Comparison of ENCODE assay signal across 18 cellular contexts in genomic region chr2:160253440-160254296, GRCh38. TPM values are rescaled to one million over a fixed set of nuclear protein-coding genes. Genes with fewer than 3 reads are reported as not detected.
DNase-seq lines count a peak whose midpoint lies in the region; FAIRE-seq and TF ChIP-seq lines count a peak whose summit lies in the region.
"Had no signal": no experiment of that assay in that cellular context is flagged by ENCODE, and none has a peak within 500 bp of the region (broad histone marks: within the 10 kb centered on the region; RNA-seq: fewer than 3 reads in every experiment).

No MANE protein-coding gene starts in this region.

- no peak for TF ChIP-seq CTCF in Calu3 (IDR thresholded peaks at IDR 0.05; ENCODE audit: unreplicated experiment)
- no peak for TF ChIP-seq CTCF in osteoblast (IDR thresholded peaks at IDR 0.05; ENCODE audit: extremely low read depth, low read depth, low read length)
- TF ChIP-seq CTCF in A673 (conservative IDR thresholded peaks at IDR 0.05; ENCODE audit: low read depth, low read length) = no peak

- no peak overlapping the region for H2BK15ac ChIP-seq in neuronal stem cell (ENCODE audit: low read length)

- no peak overlapping the region for H3K18ac ChIP-seq in neuronal stem cell (ENCODE audit: low read length)

- H2BK120ac ChIP-seq in neuronal stem cell (ENCODE audit: low read depth, low read length) = no peak overlapping the region

- no peak overlapping the region for H3K4ac ChIP-seq in neuronal stem cell (ENCODE audit: low read length)

- H2AFZ ChIP-seq in osteoblast (ENCODE audit: low read length) (peak overlapping the region; percentile 4), neuronal stem cell (ENCODE audit: low read length) (no peak overlapping the region)
- H2AFZ ChIP-seq: parathyroid adenoma had no signal

- H4K8ac ChIP-seq in neuronal stem cell (ENCODE audit: low read depth, low read length) = no peak overlapping the region

- H3K14ac ChIP-seq in neuronal stem cell (ENCODE audit: low read length) = no peak overlapping the region

- peaks cover 72% of the 10 kb centered on the region for H3K4me1 Mint-ChIP-seq in Calu3 (ENCODE audit: low read depth, unreplicated experiment)

- H4K91ac ChIP-seq in neuronal stem cell (ENCODE audit: low read depth, low read length, poor library complexity) = no peak overlapping the region

- H3K27ac ChIP-seq in osteoblast (ENCODE audit: low read depth, low read length) (no peak overlapping the region), neuronal stem cell (replicated peaks; ENCODE audit: low read length) (no peak overlapping the region), A673 (ENCODE audit: low read depth, low read length, poor library complexity, severe bottlenecking) (no peak overlapping the region)
- H3K27ac ChIP-seq: parathyroid adenoma had no signal

- DNase-seq in Calu3 (peak; percentile 34), RCC 7860 (ENCODE audit: low spot score) (peak; percentile 88), fibroblast of the conjunctiva (ENCODE audit: low read depth) (peak; percentile 16), osteoblast (ENCODE audit: insufficient read length, low spot score, missing footprints) (no peak), neuronal stem cell (ENCODE audit: low spot score) (no peak), A673 (ENCODE audit: low spot score) (no peak)
- no peak for DNase-seq in activated CD4-positive, CD25-positive, alpha-beta regulatory T cell treated with anti-CD3 and anti-CD28 coated beads, Interleukin-2, amount 50 U/mL, for 72 hours
- DNase-seq in stimulated activated CD4-positive, alpha-beta T cell treated with anti-CD3 and anti-CD28 coated beads, Interleukin-12 subunit alpha, Interleukin-12 subunit beta, amount 100 ng/mL, for 4 hours = no peak
- DNase-seq: activated CD8-positive, alpha-beta memory T cell treated with anti-CD3 and anti-CD28 coated beads, Interleukin-2, amount 50 U/mL, for 4 hours; effector CD8-positive, alpha-beta T cell; GF-D8; NCI-H1105 treated with DMSO at 0.1 percent for 48 hours; NCI-H524; stimulated activated CD4-positive, alpha-beta T cell treated with anti-CD3 and anti-CD28 coated beads, Interleukin-4, amount 100 ng/mL, for 4 hours; stimulated activated naive CD4-positive, alpha-beta T cell treated with Interleukin-2 at 50 U/mL for 16 hours had no signal

- H3K27ac Mint-ChIP-seq in Calu3 (ENCODE audit: unreplicated experiment) = peak overlapping the region; percentile 80

- no peak overlapping the region for H3K4me3 ChIP-seq in osteoblast (ENCODE audit: insufficient read depth, low read length)
- H3K4me3 ChIP-seq in neuronal stem cell (ENCODE audit: low read length in 2 of 2) = no peak overlapping the region
- H3K4me3 ChIP-seq in A673 (ENCODE audit: low read depth, low read length, poor library complexity, severe bottlenecking) = no peak overlapping the region
- H3K4me3 ChIP-seq: lung had no signal

- H3K9me3 ChIP-seq in osteoblast (ENCODE audit: low read depth, low read length) (no peaks in the 10 kb centered on the region), neuronal stem cell (replicated peaks in 1 of 2; ENCODE audit: control insufficient read depth in 2 of 2, insufficient read depth in 1 of 2, low read depth in 1 of 2, low read length in 2 of 2) (no peaks in the 10 kb centered on the region), A673 (ENCODE audit: low read depth, low read length, poor library complexity, severe bottlenecking) (no peaks in the 10 kb centered on the region)

- no peak overlapping the region for H2BK12ac ChIP-seq in neuronal stem cell (ENCODE audit: low read length)

- H3K4me1 ChIP-seq in osteoblast (ENCODE audit: insufficient read depth, low read length) (peaks cover 33% of the 10 kb centered on the region), neuronal stem cell (ENCODE audit: control insufficient read depth in 2 of 2, insufficient read depth in 1 of 2, low read depth in 1 of 2, low read length in 2 of 2) (peaks cover 1 to 2% of the 10 kb centered on the region in 2 donors), A673 (ENCODE audit: insufficient read depth, low read length, poor library complexity, severe bottlenecking) (no peaks in the 10 kb centered on the region)
- H3K4me1 ChIP-seq: parathyroid adenoma had no signal

- H3K27me3 ChIP-seq in osteoblast (ENCODE audit: insufficient read depth, low read length) (no peaks in the 10 kb centered on the region), neuronal stem cell (ENCODE audit: control insufficient read depth in 3 of 3, insufficient read depth in 3 of 3, low read depth in 1 of 3, low read length in 3 of 3) (no peaks in the 10 kb centered on the region), A673 (replicated peaks; ENCODE audit: insufficient read depth, low read depth, low read length, poor library complexity) (no peaks in the 10 kb centered on the region)

- H3K36me3 Mint-ChIP-seq in Calu3 (ENCODE audit: insufficient read depth, unreplicated experiment) = peaks cover 13% of the 10 kb centered on the region
- H3K36me3 Mint-ChIP-seq: CD14-positive monocyte had no signal

- intact Hi-C loops in Calu3 (cut with micrococcal nuclease; ENCODE audit: unreplicated experiment) = loop anchor here (2.0 to 5.0 kb wide), 2 partner anchors 17 to 41 kb away; no protein-coding TSS in a partner anchor
- intact Hi-C loops in A673 (cut with micrococcal nuclease; ENCODE audit: unreplicated experiment) = no loop called here

- H3K79me1 ChIP-seq in neuronal stem cell (ENCODE audit: low read depth, low read length) = no peaks in the 10 kb centered on the region

- no peaks in the 10 kb centered on the region for H3K79me2 ChIP-seq in osteoblast (ENCODE audit: insufficient read depth, low read length)
- H3K79me2 ChIP-seq: parathyroid adenoma had no signal

- H4K20me1 ChIP-seq in osteoblast (ENCODE audit: insufficient read depth, low read length) = no peaks in the 10 kb centered on the region

- H3K23ac ChIP-seq in neuronal stem cell (ENCODE audit: low read depth, low read length, poor library complexity) = no peak overlapping the region

- FAIRE-seq in RCC 7860 (lab: Jason Lieb, UNC) = peak; percentile 99

- peak overlapping the region; percentile 65 for H3K4me3 Mint-ChIP-seq in Calu3 (ENCODE audit: low read depth, unreplicated experiment)
- H3K4me3 Mint-ChIP-seq: CD14-positive monocyte had no signal

- no peak overlapping the region for H3K9ac ChIP-seq in neuronal stem cell (ENCODE audit: low read depth, low read length, poor library complexity)
- H3K9ac ChIP-seq: parathyroid adenoma had no signal

- H2AK5ac ChIP-seq in neuronal stem cell (ENCODE audit: low read depth, low read length) = no peak overlapping the region

- POLR2A ChIA-PET in A673 (lab: Charles Lee; ENCODE audit: low non-redundant PET) = no interaction called here

- H3K9me3 Mint-ChIP-seq in Calu3 (ENCODE audit: low read depth, unreplicated experiment) = no peaks in the 10 kb centered on the region
- H3K9me3 Mint-ChIP-seq: CD14-positive monocyte had no signal

- CTCF ChIA-PET in Calu3 (lab: Charles Lee) (interaction anchor here (0.6 to 4.8 kb wide), 5 partner anchors 10 to 1167 kb away, joined by 3 to 26 read pairs (median 4); no protein-coding TSS in a partner anchor), A673 (lab: Charles Lee) (no interaction called here)

- no peaks in the 10 kb centered on the region for H3K36me3 ChIP-seq in osteoblast (ENCODE audit: insufficient read depth, low read length)
- H3K36me3 ChIP-seq in neuronal stem cell (replicated peaks in 1 of 2; ENCODE audit: control insufficient read depth in 2 of 2, insufficient read depth in 2 of 2, low read length in 2 of 2) = no peaks in the 10 kb centered on the region
- H3K36me3 ChIP-seq in A673 (ENCODE audit: insufficient read depth, low read length, poor library complexity, severe bottlenecking) = no peaks in the 10 kb centered on the region

- TSS peak; percentile 80 for BruUV-seq in Calu3 (replicated peaks; lab: Mats Ljungman, UMichigan)
- no TSS peak for BruUV-seq in A673 (replicated peaks; lab: Mats Ljungman, UMichigan)

- H3K4me2 ChIP-seq in osteoblast (ENCODE audit: insufficient read depth, low read length) (peak overlapping the region; percentile 28), neuronal stem cell (ENCODE audit: insufficient read depth, low read length, poor library complexity, severe bottlenecking) (no peak overlapping the region)

- no peak overlapping the region for H2BK5ac ChIP-seq in neuronal stem cell (ENCODE audit: low read length)

- no peaks in the 10 kb centered on the region for H3K27me3 Mint-ChIP-seq in Calu3 (ENCODE audit: unreplicated experiment)

- WGBS in neuronal stem cell (ENCODE audit: extremely low coverage in 2 of 2, insufficient read length in 2 of 2, insufficient replicate concordance in 1 of 2), 2 donors = no CpG with 5 or more reads among the region's 9 CpGs

RNA-seq across cellular contexts. Expression of gene ITGB6, which starts 53.6 kb away (rescaled TPM):
- total RNA-seq in Calu3 (2022) (50.0 and 84.8 TPM in 2 replicates), osteoblast (under 0.01 TPM in 2 replicates), A673 (2021) (not detected in 2 replicates)
- polyA plus RNA-seq in neuronal stem cell (2013, experiment 1 of 2) = not detected
- polyA plus RNA-seq in neuronal stem cell (2013, experiment 2 of 2) = not detected
- polyA plus RNA-seq: CD14-positive monocyte had no signal

Comparison
In these comparisons a context has a peak if more than half of its experiments do, and no peak if none do; other contexts are left out.
1. DNase-seq: peak in Calu3 (single experiment), RCC 7860 (single experiment) and fibroblast of the conjunctiva (single experiment); none in osteoblast (single experiment), activated CD4-positive, CD25-positive, alpha-beta regulatory T cell treated with anti-CD3 and anti-CD28 coated beads, Interleukin-2, amount 50 U/mL, for 72 hours (single experiment), neuronal stem cell (single experiment), stimulated activated CD4-positive, alpha-beta T cell treated with anti-CD3 and anti-CD28 coated beads, Interleukin-12 subunit alpha, Interleukin-12 subunit beta, amount 100 ng/mL, for 4 hours (single experiment) and A673 (single experiment).
2. RNA of gene ITGB6, which starts 53.6 kb away (total RNA-seq): 50.0 to 84.8 TPM in Calu3; under 0.01 TPM in osteoblast and not detected in A673; every median in the first group is over 10 times any median in the second.